10 cellular contexts compared by ENCODE assay signal in the genomic region with DNA sequence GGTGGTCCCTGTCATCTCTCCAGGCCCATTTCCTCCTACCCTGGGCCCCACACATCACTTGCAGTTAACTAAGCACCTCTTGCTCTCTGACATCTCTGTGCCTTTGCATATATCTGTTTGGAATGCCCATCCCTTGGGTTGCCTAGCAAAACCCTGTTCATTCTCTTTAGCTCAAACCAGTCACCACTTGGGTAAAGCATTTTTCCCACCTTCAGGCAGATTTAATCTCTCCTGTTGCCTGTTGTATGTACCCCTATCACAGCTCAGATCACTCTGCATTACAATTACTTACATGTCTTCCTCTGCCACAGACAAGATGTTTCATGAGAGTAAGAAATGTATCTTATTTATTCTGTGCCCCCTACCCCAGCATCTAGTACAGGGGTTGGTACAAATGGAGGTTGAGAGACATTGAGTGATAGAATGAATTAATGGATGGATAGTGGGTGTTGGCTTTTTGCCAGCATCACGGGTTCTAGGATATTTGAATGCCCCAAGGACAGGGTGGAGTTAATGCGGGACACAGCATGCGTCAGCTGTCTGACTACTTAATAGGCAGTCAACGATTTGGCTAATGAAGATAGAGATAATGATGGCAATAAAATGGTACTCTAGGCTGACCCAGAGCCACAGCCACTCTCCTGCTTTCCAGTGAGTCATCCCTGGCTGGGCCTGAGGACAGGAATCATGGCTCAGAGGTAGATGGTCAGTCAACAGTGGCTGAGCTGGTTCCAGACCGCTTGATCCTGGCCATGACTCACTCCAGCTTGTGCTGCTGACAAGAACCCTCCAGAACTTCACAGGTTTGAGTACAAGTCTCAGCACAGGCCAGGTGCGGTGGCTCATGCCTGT. TPM values are rescaled to one million over a fixed set of nuclear protein-coding genes. Genes with fewer than 3 reads are reported as not detected.
DNase-seq lines count a peak whose midpoint lies in the region; ATAC-seq, FAIRE-seq and TF ChIP-seq lines count a peak whose summit lies in the region.
"Had no signal": no experiment of that assay in that cellular context is flagged by ENCODE, and none has a peak within 500 bp of the region (broad histone marks: within the 10 kb centered on the region; RNA-seq: fewer than 3 reads in every experiment).

No MANE protein-coding gene starts in this region.

- no peak for TF ChIP-seq CTCF in type B pancreatic cell (conservative IDR thresholded peaks at IDR 0.05)

- no peak overlapping the region for H3K4me3 Mint-ChIP-seq in type B pancreatic cell
- H3K4me3 Mint-ChIP-seq in activated T-helper 17 cell treated with anti-CD3 and anti-CD28 coated beads, Interleukin-2, amount 50 U/mL, for 72 hours, result no peak overlapping the region
- H3K4me3 Mint-ChIP-seq in activated CD4-positive, alpha-beta T cell treated with anti-CD3 and anti-CD28 coated beads, Interleukin-2, amount 10 ng/mL, durations not matched to agents 24 days and 14 days, result no peak overlapping the region
- H3K4me3 Mint-ChIP-seq: activated CD4-positive, alpha-beta memory T cell treated with anti-CD3 and anti-CD28 coated beads for 36 hours had no signal

- H3K27ac Mint-ChIP-seq in type B pancreatic cell, result peak overlapping the region; percentile 7
- H3K27ac Mint-ChIP-seq in activated T-helper 17 cell treated with anti-CD3 and anti-CD28 coated beads, Interleukin-2, amount 50 U/mL, for 72 hours, result no peak overlapping the region
- no peak overlapping the region for H3K27ac Mint-ChIP-seq in activated CD4-positive, alpha-beta T cell treated with anti-CD3 and anti-CD28 coated beads, Interleukin-2, amount 10 ng/mL, durations not matched to agents 24 days and 14 days
- H3K27ac Mint-ChIP-seq: activated CD4-positive, alpha-beta memory T cell treated with anti-CD3 and anti-CD28 coated beads for 36 hours had no signal

- ATAC-seq in activated T-helper 17 cell treated with anti-CD3 and anti-CD28 coated beads, Interleukin-2, amount 50 U/mL, for 72 hours (replicated peaks), result no peak
- ATAC-seq in GM21447 (IDR thresholded peaks at IDR 0.05; ENCODE audit: unreplicated experiment) (no peak), HG03460 (IDR thresholded peaks at IDR 0.05; ENCODE audit: unreplicated experiment) (no peak)

- H3K27me3 Mint-ChIP-seq in type B pancreatic cell, result peaks cover 7% of the 10 kb centered on the region
- H3K27me3 Mint-ChIP-seq in activated T-helper 17 cell treated with anti-CD3 and anti-CD28 coated beads, Interleukin-2, amount 50 U/mL, for 72 hours, result peaks cover 4% of the 10 kb centered on the region
- H3K27me3 Mint-ChIP-seq in activated CD4-positive, alpha-beta T cell treated with anti-CD3 and anti-CD28 coated beads, Interleukin-2, amount 10 ng/mL, durations not matched to agents 24 days and 14 days, result peaks cover 3% of the 10 kb centered on the region
- H3K27me3 Mint-ChIP-seq: activated CD4-positive, alpha-beta memory T cell treated with anti-CD3 and anti-CD28 coated beads for 36 hours had no signal

- peak; percentile 49 for FAIRE-seq in islet of Langerhans (lab: Jason Lieb, UNC)

- intact Hi-C loops in activated CD4-positive, alpha-beta T cell treated with anti-CD3 and anti-CD28 coated beads, Interleukin-2, amount 10 ng/mL, durations not matched to agents 24 days and 14 days (cut with micrococcal nuclease), result no loop called here

- DNase-seq in HS-27A (ENCODE audit: low read depth) (peak; percentile 62), amniotic epithelial cell (ENCODE audit: low read depth) (peak; percentile 88), type B pancreatic cell (ENCODE audit: extremely low spot score, unreplicated experiment) (no peak)
- no peak for DNase-seq in activated CD4-positive, alpha-beta T cell treated with anti-CD3 and anti-CD28 coated beads, Interleukin-2, amount 10 ng/mL, durations not matched to agents 24 days and 14 days
- DNase-seq: activated CD4-positive, alpha-beta memory T cell treated with anti-CD3 and anti-CD28 coated beads for 36 hours; Kasumi-1 had no signal

- H3K4me1 Mint-ChIP-seq in type B pancreatic cell (ENCODE audit: unreplicated experiment), result no peaks in the 10 kb centered on the region
- peaks cover 4% of the 10 kb centered on the region for H3K4me1 Mint-ChIP-seq in activated T-helper 17 cell treated with anti-CD3 and anti-CD28 coated beads, Interleukin-2, amount 50 U/mL, for 72 hours
- H3K4me1 Mint-ChIP-seq in activated CD4-positive, alpha-beta T cell treated with anti-CD3 and anti-CD28 coated beads, Interleukin-2, amount 10 ng/mL, durations not matched to agents 24 days and 14 days, result no peaks in the 10 kb centered on the region

- no peaks in the 10 kb centered on the region for H3K9me3 Mint-ChIP-seq in type B pancreatic cell
- no peaks in the 10 kb centered on the region for H3K9me3 Mint-ChIP-seq in activated T-helper 17 cell treated with anti-CD3 and anti-CD28 coated beads, Interleukin-2, amount 50 U/mL, for 72 hours
- H3K9me3 Mint-ChIP-seq in activated CD4-positive, alpha-beta T cell treated with anti-CD3 and anti-CD28 coated beads, Interleukin-2, amount 10 ng/mL, durations not matched to agents 24 days and 14 days, result no peaks in the 10 kb centered on the region
- H3K9me3 Mint-ChIP-seq: activated CD4-positive, alpha-beta memory T cell treated with anti-CD3 and anti-CD28 coated beads for 36 hours had no signal

- no peaks in the 10 kb centered on the region for H3K36me3 Mint-ChIP-seq in type B pancreatic cell
- H3K36me3 Mint-ChIP-seq in activated T-helper 17 cell treated with anti-CD3 and anti-CD28 coated beads, Interleukin-2, amount 50 U/mL, for 72 hours (ENCODE audit: low read depth), result no peaks in the 10 kb centered on the region
- H3K36me3 Mint-ChIP-seq in activated CD4-positive, alpha-beta T cell treated with anti-CD3 and anti-CD28 coated beads, Interleukin-2, amount 10 ng/mL, durations not matched to agents 24 days and 14 days (ENCODE audit: low read depth), result no peaks in the 10 kb centered on the region
- H3K36me3 Mint-ChIP-seq: activated CD4-positive, alpha-beta memory T cell treated with anti-CD3 and anti-CD28 coated beads for 36 hours had no signal

RNA-seq across cellular contexts. Expression of a gene that starts 6.5 kb away (rescaled TPM):
- total RNA-seq in type B pancreatic cell (ENCODE audit: low replicate concordance), result 6.8 and 7.2 TPM in 2 replicates
- total RNA-seq in activated T-helper 17 cell treated with anti-CD3 and anti-CD28 coated beads, Interleukin-2, amount 50 U/mL, for 72 hours, result not detected
- not detected in 2 replicates for total RNA-seq in activated CD4-positive, alpha-beta T cell treated with anti-CD3 and anti-CD28 coated beads, Interleukin-2, amount 10 ng/mL, durations not matched to agents 24 days and 14 days
- total RNA-seq: activated CD4-positive, alpha-beta memory T cell treated with anti-CD3 and anti-CD28 coated beads for 36 hours had no signal

RNA-seq across cellular contexts. Expression of a gene that starts 7.0 kb away (rescaled TPM):
- total RNA-seq in type B pancreatic cell (ENCODE audit: low replicate concordance), result 19.2 and 23.7 TPM in 2 replicates
- total RNA-seq in activated T-helper 17 cell treated with anti-CD3 and anti-CD28 coated beads, Interleukin-2, amount 50 U/mL, for 72 hours, result 10 to 100 TPM in 1 of 2 donors, 1 to 10 TPM in 1; 9.4 to 13.4 TPM
- total RNA-seq in activated CD4-positive, alpha-beta T cell treated with anti-CD3 and anti-CD28 coated beads, Interleukin-2, amount 10 ng/mL, durations not matched to agents 24 days and 14 days, result 12.1 and 14.2 TPM in 2 replicates

RNA-seq across cellular contexts. Expression of a gene that starts 14.2 kb away (rescaled TPM):
- 73.4 and 82.7 TPM in 2 replicates for total RNA-seq in type B pancreatic cell (ENCODE audit: low replicate concordance)
- 100 to 1,000 TPM in 1 of 2 donors, 10 to 100 TPM in 1; 45.0 to 108 TPM for total RNA-seq in activated T-helper 17 cell treated with anti-CD3 and anti-CD28 coated beads, Interleukin-2, amount 50 U/mL, for 72 hours
- total RNA-seq in activated CD4-positive, alpha-beta T cell treated with anti-CD3 and anti-CD28 coated beads, Interleukin-2, amount 10 ng/mL, durations not matched to agents 24 days and 14 days, result 169 and 171 TPM in 2 replicates

RNA-seq across cellular contexts. Expression of a gene that starts 17.2 kb away (rescaled TPM):
- total RNA-seq in type B pancreatic cell (ENCODE audit: low replicate concordance), result 28.7 and 35.1 TPM in 2 replicates
- 10 to 100 TPM; 44.8 to 61.4 TPM for total RNA-seq in activated T-helper 17 cell treated with anti-CD3 and anti-CD28 coated beads, Interleukin-2, amount 50 U/mL, for 72 hours
- 41.8 and 47.1 TPM in 2 replicates for total RNA-seq in activated CD4-positive, alpha-beta T cell treated with anti-CD3 and anti-CD28 coated beads, Interleukin-2, amount 10 ng/mL, durations not matched to agents 24 days and 14 days

RNA-seq across cellular contexts. Expression of a gene that starts 44.3 kb away (rescaled TPM):
- total RNA-seq in type B pancreatic cell (ENCODE audit: low replicate concordance), result 27.7 and 86.8 TPM in 2 replicates
- 1 to 10 TPM; 4.3 to 4.7 TPM for total RNA-seq in activated T-helper 17 cell treated with anti-CD3 and anti-CD28 coated beads, Interleukin-2, amount 50 U/mL, for 72 hours
- 0.24 and 0.47 TPM in 2 replicates for total RNA-seq in activated CD4-positive, alpha-beta T cell treated with anti-CD3 and anti-CD28 coated beads, Interleukin-2, amount 10 ng/mL, durations not matched to agents 24 days and 14 days

Comparison
In these comparisons a context has a peak if more than half of its experiments do, and no peak if none do; other contexts are left out.
1. DNase-seq: peak in HS-27A (single experiment) and amniotic epithelial cell (single experiment); none in type B pancreatic cell (single experiment) and activated CD4-positive, alpha-beta T cell treated with anti-CD3 and anti-CD28 coated beads, Interleukin-2, amount 10 ng/mL, durations not matched to agents 24 days and 14 days (single experiment).